ENCODE assay signal across 8 cellular contexts in genomic region chr6:33392168-33392947, GRCh38. TPM values are rescaled to one million over a fixed set of nuclear protein-coding genes. Genes with fewer than 3 reads are reported as not detected.
DNase-seq lines count a peak whose midpoint lies in the region; ATAC-seq, FAIRE-seq and TF ChIP-seq lines count a peak whose summit lies in the region.

No MANE protein-coding gene starts in this region.

- BruUV-seq in MCF 10A (replicated peaks; lab: Mats Ljungman, UMichigan) = TSS peak; percentile 79

- H4K20me1 ChIP-seq in MM.1S (ENCODE audit: insufficient read depth, low read length) = no peaks in the 10 kb centered on the region

- peaks cover 19% of the 10 kb centered on the region for H3F3A ChIP-seq in MM.1S (ENCODE audit: insufficient read depth, low read length)

- peaks cover 1% of the 10 kb centered on the region for H3K36me3 Mint-ChIP-seq in MCF 10A (ENCODE audit: insufficient read depth, unreplicated experiment)

- H3K4me3 Mint-ChIP-seq in MCF 10A (ENCODE audit: unreplicated experiment) = peak overlapping the region; percentile 81

- H3K27ac Mint-ChIP-seq in MCF 10A (ENCODE audit: low read depth, unreplicated experiment) = peak overlapping the region; percentile 72

- no peak for TF ChIP-seq POLR2A in heart left ventricle (IDR thresholded peaks at IDR 0.05)

- H3K4me1 ChIP-seq in heart left ventricle = peaks cover 4 to 19% (median 8%) of the 10 kb centered on the region in 12 donors
- peaks cover 21% of the 10 kb centered on the region for H3K4me1 ChIP-seq in MM.1S (ENCODE audit: low read length)
- H3K4me1 ChIP-seq in mucosa of rectum (ENCODE audit: control insufficient read depth in 2 of 2, insufficient read depth in 2 of 2, low read length in 2 of 2) = peaks cover 8 to 16% of the 10 kb centered on the region in 2 donors

- no peaks in the 10 kb centered on the region for H3K9me3 Mint-ChIP-seq in MCF 10A (ENCODE audit: unreplicated experiment)

- 16 to 18% (median 17%) methylated on average over 13 of the region's 13 CpGs for WGBS in heart left ventricle, 4 donors

- peaks cover 55% of the 10 kb centered on the region for H3K79me2 ChIP-seq in MM.1S (ENCODE audit: low read length)

- H3K9me3 ChIP-seq in heart left ventricle = no peaks in the 10 kb centered on the region
- H3K9me3 ChIP-seq in MM.1S (replicated peaks; ENCODE audit: insufficient read depth, low read length) = no peaks in the 10 kb centered on the region
- H3K9me3 ChIP-seq in mucosa of rectum (ENCODE audit: control insufficient read depth in 2 of 2, low read length in 2 of 2) = no peaks in the 10 kb centered on the region

- peak overlapping the region; percentile 40 for H2AFZ ChIP-seq in MM.1S (ENCODE audit: low read length)

- no peak for FAIRE-seq in RCC 7860 (lab: Jason Lieb, UNC)

- H3K27ac ChIP-seq in heart left ventricle (peak overlapping the region in 7 of 12 donors; percentile 34 to 93 (median 88)), MM.1S (ENCODE audit: low read length) (peak overlapping the region; percentile 76), mucosa of rectum (ENCODE audit: low read depth in 2 of 2, low read length in 2 of 2) (peak overlapping the region; percentile 73 to 91)

- no peaks in the 10 kb centered on the region for H3K27me3 ChIP-seq in heart left ventricle
- no peaks in the 10 kb centered on the region for H3K27me3 ChIP-seq in MM.1S (replicated peaks; ENCODE audit: insufficient read depth, low read length)
- H3K27me3 ChIP-seq in mucosa of rectum (ENCODE audit: control insufficient read depth in 2 of 2, insufficient read depth in 2 of 2, low read length in 2 of 2) = no peaks in the 10 kb centered on the region

- no peaks in the 10 kb centered on the region for H3K9me2 ChIP-seq in MM.1S (replicated peaks; ENCODE audit: insufficient read depth, low read length)

- no peaks in the 10 kb centered on the region for H3K27me3 Mint-ChIP-seq in MCF 10A (ENCODE audit: insufficient read depth, unreplicated experiment)

- intact Hi-C loops in heart left ventricle (cut with DNase I) (loop anchor here in 1 of 10 donors (5.0 kb wide), 1 partner anchor 35 kb away; no protein-coding TSS in a partner anchor), left ventricle myocardium superior (cut with micrococcal nuclease) (no loop called here), MCF 10A (cut with micrococcal nuclease) (no loop called here)

- CTCF ChIA-PET in MCF 10A (lab: Yijun Ruan, JAX) = interaction anchor here (0.8 to 1.6 kb wide), 3 partner anchors 8 to 475 kb away, joined by 3 to 4 read pairs (median 3); no protein-coding TSS in a partner anchor

- DNase-seq in heart left ventricle (no peak), left ventricle myocardium superior (no peak), MM.1S (peak; percentile 26), MCF 10A (ENCODE audit: unreplicated experiment) (no peak), H4 (ENCODE audit: low spot score) (no peak), RCC 7860 (ENCODE audit: low spot score) (no peak), HuH-7.5 (ENCODE audit: low spot score) (no peak)

- ATAC-seq in heart left ventricle (no peak), left ventricle myocardium superior (no peak)

- no peak for TF ChIP-seq CTCF in heart left ventricle (IDR thresholded peaks at IDR 0.05)
- no peak for TF ChIP-seq CTCF in MM.1S (IDR thresholded peaks at IDR 0.05; ENCODE audit: low read length)
- no peak for TF ChIP-seq CTCF in MCF 10A (IDR thresholded peaks at IDR 0.05; ENCODE audit: unreplicated experiment)

- H3K9ac ChIP-seq in MM.1S (ENCODE audit: low read length) = peak overlapping the region; percentile 85
- H3K9ac ChIP-seq in mucosa of rectum (ENCODE audit: low read depth in 1 of 2, low read length in 2 of 2) = peak overlapping the region; percentile 48 to 77

- peaks cover 37% of the 10 kb centered on the region for H3K4me1 Mint-ChIP-seq in MCF 10A (ENCODE audit: insufficient read depth, unreplicated experiment)

- H3K36me3 ChIP-seq in heart left ventricle (no peaks in the 10 kb centered on the region), MM.1S (replicated peaks; ENCODE audit: insufficient read depth, low read length) (peaks cover 3% of the 10 kb centered on the region; the same call in 1 of the 2 replicates), mucosa of rectum (ENCODE audit: control insufficient read depth in 2 of 2, insufficient read depth in 2 of 2, low read length in 2 of 2) (no peaks in the 10 kb centered on the region)

- H3K4me3 ChIP-seq in heart left ventricle (peak overlapping the region in 11 of 12 donors; percentile 38 to 72 (median 59)), MM.1S (ENCODE audit: low read length) (peak overlapping the region; percentile 85), mucosa of rectum (ENCODE audit: low read length in 2 of 2) (peak overlapping the region; percentile 81 to 82)

- H3K4me2 ChIP-seq in MM.1S (ENCODE audit: low read depth, low read length) = peak overlapping the region; percentile 84

- POLR2A ChIA-PET in MCF 10A (lab: Yijun Ruan, JAX) = interaction anchor here (1.0 to 2.0 kb wide), 7 partner anchors 16 to 420 kb away, joined by 3 to 12 read pairs (median 5); partner anchors contain the start of genes BAK1, CUTA, RPS18 and VPS52

RNA-seq across cellular contexts. Expression of gene KIFC1, which starts 0.7 kb away (rescaled TPM):
- total RNA-seq in heart left ventricle (1 to 10 TPM in 3 of 9 donors, under 1 TPM in 3, not detected in 3; 0.39 to 7.0 (median 1.0) TPM), left ventricle myocardium superior (0.74 TPM), MCF 10A (2022) (20.3 and 27.1 TPM in 2 replicates)
- under 1 TPM; 0.04 to 0.30 TPM for polyA plus RNA-seq in heart left ventricle
- 52.4 and 67.2 TPM in 2 replicates for total RNA-seq in H4 (2014; rRNA removed; shearing (Covaris generic))

RNA-seq across cellular contexts. Expression of gene PHF1, which starts 18.5 kb away (rescaled TPM):
- total RNA-seq in heart left ventricle (10 to 100 TPM; 43.0 to 82.1 (median 47.3) TPM), left ventricle myocardium superior (51.9 TPM), MCF 10A (2022) (28.9 and 33.9 TPM in 2 replicates)
- polyA plus RNA-seq in heart left ventricle = 10 to 100 TPM; 54.0 to 77.0 TPM
- total RNA-seq in H4 (2014; rRNA removed; shearing (Covaris generic)) = 20.4 and 20.5 TPM in 2 replicates

RNA-seq across cellular contexts. Expression of gene CUTA, which starts 25.5 kb away (rescaled TPM):
- total RNA-seq in heart left ventricle (100 to 1,000 TPM in 8 of 9 donors, 10 to 100 TPM in 1; 99.3 to 142 (median 120) TPM), left ventricle myocardium superior (120 TPM), MCF 10A (2022) (212 and 231 TPM in 2 replicates)
- polyA plus RNA-seq in heart left ventricle = 100 to 1,000 TPM; 139 to 142 TPM
- 183 and 222 TPM in 2 replicates for total RNA-seq in H4 (2014; rRNA removed; shearing (Covaris generic))

RNA-seq across cellular contexts. Expression of gene SYNGAP1, which starts 27.5 kb away (rescaled TPM):
- total RNA-seq in heart left ventricle (1 to 10 TPM; 2.4 to 9.9 (median 4.4) TPM), left ventricle myocardium superior (6.2 TPM), MCF 10A (2022) (6.7 and 9.9 TPM in 2 replicates)
- 1 to 10 TPM; 5.0 to 5.8 TPM for polyA plus RNA-seq in heart left ventricle
- 0.37 and 0.75 TPM in 2 replicates for total RNA-seq in H4 (2014; rRNA removed; shearing (Covaris generic))
